ENCODE assay signal across 29 cellular contexts in the genomic region with DNA sequence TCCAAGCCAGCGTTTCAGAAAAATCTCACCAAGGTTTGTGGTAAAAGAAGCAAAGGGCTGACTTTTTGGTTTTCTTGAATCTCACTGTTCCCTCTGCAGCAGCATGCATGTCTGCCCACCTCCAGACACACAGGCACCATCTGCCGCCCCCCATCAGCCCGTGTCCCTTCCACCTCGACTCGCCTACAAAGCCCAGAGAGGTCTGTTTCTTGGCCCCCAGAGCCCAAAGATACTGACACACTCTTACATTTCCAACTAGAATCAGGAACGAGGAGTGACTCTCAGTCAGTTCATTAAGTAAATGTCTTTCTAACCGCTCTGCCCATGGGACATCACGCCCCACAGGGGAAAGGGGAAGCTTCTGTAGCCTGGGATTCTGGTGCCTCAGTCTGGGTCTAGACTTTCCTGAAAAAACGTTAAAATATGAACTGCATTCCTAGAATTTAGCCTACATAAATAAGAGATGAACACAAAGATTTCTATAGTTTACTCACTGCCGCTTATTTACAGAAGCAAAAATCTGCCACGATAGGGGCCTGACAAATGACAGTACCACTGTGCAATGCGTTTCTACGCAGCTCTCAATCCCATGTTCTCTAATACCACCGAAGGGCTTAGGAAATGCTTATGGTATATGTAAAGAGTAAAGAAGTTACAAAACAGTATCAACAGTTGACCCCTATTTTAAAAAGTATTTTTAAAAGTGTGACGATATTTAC. TPM values are rescaled to one million over a fixed set of nuclear protein-coding genes. Genes with fewer than 3 reads are reported as not detected.
DNase-seq lines count a peak whose midpoint lies in the region; ATAC-seq and TF ChIP-seq lines count a peak whose summit lies in the region.
"Had no signal": no experiment of that assay in that cellular context is flagged by ENCODE, and none has a peak within 500 bp of the region (broad histone marks: within the 10 kb centered on the region; RNA-seq: fewer than 3 reads in every experiment).

No MANE protein-coding gene starts in this region.

- CTCF ChIA-PET in HCT116 (lab: Charles Lee), result interaction anchor here (1.0 to 1.8 kb wide), 5 partner anchors 12 to 172 kb away, joined by 3 to 10 read pairs (median 3); no protein-coding TSS in a partner anchor
- CTCF ChIA-PET in PC-9 (lab: Charles Lee), result interaction anchor here (0.5 kb wide), 3 partner anchors 29 to 497 kb away, joined by 3 to 11 read pairs (median 3); no protein-coding TSS in a partner anchor

- H3K9me3 Mint-ChIP-seq in glutamatergic neuron (ENCODE audit: unreplicated experiment), result peaks cover 8% of the 10 kb centered on the region
- H3K9me3 Mint-ChIP-seq: activated CD8-positive, alpha-beta T cell treated with anti-CD3 and anti-CD28 coated beads for 36 hours; activated naive CD4-positive, alpha-beta T cell treated with anti-CD3 and anti-CD28 coated beads, Interleukin-2, amount 50 U/mL, for 24 hours; GM23338; memory B cell; stimulated activated naive CD8-positive, alpha-beta T cell treated with anti-CD3 and anti-CD28 coated beads, Interleukin-15, amount 100 ng/mL, for 72 hours; T-helper 2 cell treated with Interferon-gamma antibody and Interleukin-4, amounts not matched to agents 5 μg/mL and 100 μg/mL, for 36 hours had no signal

- POLR2A ChIA-PET in HCT116 (lab: Charles Lee) (interaction anchor here (1.3 kb wide), 1 partner anchor 16 kb away, joined by 3 read pairs; no protein-coding TSS in a partner anchor), PC-9 (lab: Charles Lee; ENCODE audit: unreplicated experiment) (no interaction called here)

- H3K9ac ChIP-seq in HCT116 (ENCODE audit: low read length), result no peak overlapping the region

- H3K9me3 ChIP-seq in HCT116 (ENCODE audit: control insufficient read depth in 1 of 2, insufficient read depth in 1 of 2, low read depth in 1 of 2, low read length in 2 of 2), result no peaks in the 10 kb centered on the region
- no peaks in the 10 kb centered on the region for H3K9me3 ChIP-seq in PC-9 (ENCODE audit: insufficient read depth, low read depth)
- H3K9me3 ChIP-seq in thoracic aorta, result no peaks in the 10 kb centered on the region
- H3K9me3 ChIP-seq: breast epithelium, left lung, right lobe of liver had no signal

- BruUV-seq in HCT116 (replicated peaks; lab: Mats Ljungman, UMichigan) (no TSS peak), PC-9 (replicated peaks; lab: Mats Ljungman, UMichigan) (no TSS peak)

- RAD21 ChIA-PET in HCT116 (lab: Charles Lee; ENCODE audit: low non-redundant PET in 1 of 2, low total read pairs in 2 of 2, uncharacterized antibody in 2 of 2, unreplicated experiment in 2 of 2), result no interaction called here

- H3K4me1 ChIP-seq in HCT116 (ENCODE audit: control insufficient read depth in 1 of 2, insufficient read depth in 2 of 2, low read length in 2 of 2) (peaks cover 24 to 34% of the 10 kb centered on the region in 2 experiments), PC-9 (replicated peaks; ENCODE audit: insufficient read depth) (peaks cover 11% of the 10 kb centered on the region), thoracic aorta (ENCODE audit: control insufficient read depth in 1 of 2, low read depth in 2 of 2) (peaks cover 6 to 40% of the 10 kb centered on the region in 2 donors)
- H3K4me1 ChIP-seq: breast epithelium, right lobe of liver had no signal

- no peak for TF ChIP-seq POLR2A in HCT116 (IDR thresholded peaks at IDR 0.05; ENCODE audit: borderline replicate concordance, extremely low read depth, insufficient read depth, insufficient read length)

- peak overlapping the region; percentile 84 for H3K4me3 Mint-ChIP-seq in glutamatergic neuron (ENCODE audit: unreplicated experiment)
- H3K4me3 Mint-ChIP-seq: activated CD8-positive, alpha-beta T cell treated with anti-CD3 and anti-CD28 coated beads for 36 hours; activated naive CD4-positive, alpha-beta T cell treated with anti-CD3 and anti-CD28 coated beads, Interleukin-2, amount 50 U/mL, for 24 hours; GM23338; memory B cell; stimulated activated naive CD8-positive, alpha-beta T cell treated with anti-CD3 and anti-CD28 coated beads, Interleukin-15, amount 100 ng/mL, for 72 hours; T-helper 2 cell treated with Interferon-gamma antibody and Interleukin-4, amounts not matched to agents 5 μg/mL and 100 μg/mL, for 36 hours had no signal

- TF ChIP-seq RAD21 in HCT116 (IDR thresholded peaks at IDR 0.05; ENCODE audit: low read depth), result no peak

- intact Hi-C loops in HCT116 (cut with micrococcal nuclease), result loop anchor here (1.0 to 10.0 kb wide), 3 partner anchors 142 to 291 kb away; no protein-coding TSS in a partner anchor
- intact Hi-C loops in PC-9 (cut with micrococcal nuclease; ENCODE audit: unreplicated experiment), result loop anchor here (2.0 to 10.0 kb wide), 4 partner anchors 189 to 613 kb away; a partner anchor contains a TSS

- H3K36me3 ChIP-seq in HCT116 (ENCODE audit: control insufficient read depth in 1 of 2, insufficient read depth in 2 of 2, low read length in 2 of 2) (no peaks in the 10 kb centered on the region), PC-9 (ENCODE audit: low read depth) (no peaks in the 10 kb centered on the region), thoracic aorta (no peaks in the 10 kb centered on the region)
- H3K36me3 ChIP-seq: breast epithelium, left lung, right lobe of liver had no signal

- no peak for TF ChIP-seq CTCF in HCT116 (IDR thresholded peaks at IDR 0.05 in 2 of 3, conservative IDR thresholded peaks at IDR 0.05 in 1 of 3; ENCODE audit: borderline replicate concordance in 1 of 3, insufficient read depth in 1 of 3, low read depth in 2 of 3, low read length in 2 of 3)
- TF ChIP-seq CTCF in PC-9 (conservative IDR thresholded peaks at IDR 0.05), result no peak; the same call in 1 of the 2 replicates
- no peak for TF ChIP-seq CTCF in glutamatergic neuron (IDR thresholded peaks at IDR 0.05; ENCODE audit: partially characterized antibody, unreplicated experiment)
- no peak for TF ChIP-seq CTCF in thoracic aorta (IDR thresholded peaks at IDR 0.05)
- no peak for TF ChIP-seq CTCF in omental fat pad (IDR thresholded peaks at IDR 0.05)

- H3K4me3 ChIP-seq in HCT116 (replicated peaks in 1 of 2; ENCODE audit: low read depth in 1 of 2, low read length in 2 of 2) (no peak overlapping the region), PC-9 (no peak overlapping the region), thoracic aorta (no peak overlapping the region)
- H3K4me3 ChIP-seq: breast epithelium, GM23338, left lung, right lobe of liver, SK-N-MC had no signal

- peaks cover 7% of the 10 kb centered on the region for H3K27me3 Mint-ChIP-seq in glutamatergic neuron (ENCODE audit: unreplicated experiment)
- H3K27me3 Mint-ChIP-seq: activated CD8-positive, alpha-beta T cell treated with anti-CD3 and anti-CD28 coated beads for 36 hours; activated naive CD4-positive, alpha-beta T cell treated with anti-CD3 and anti-CD28 coated beads, Interleukin-2, amount 50 U/mL, for 24 hours; stimulated activated naive CD8-positive, alpha-beta T cell treated with anti-CD3 and anti-CD28 coated beads, Interleukin-15, amount 100 ng/mL, for 72 hours had no signal

- H2AFZ ChIP-seq in HCT116 (ENCODE audit: low read depth, low read length, poor library complexity, severe bottlenecking), result peak overlapping the region; percentile 65
- H2AFZ ChIP-seq in PC-9, result no peak overlapping the region
- H2AFZ ChIP-seq: GM23338 had no signal

- ATAC-seq in HCT116 (no peak), thoracic aorta (ENCODE audit: insufficient number of reproducible peaks, low FRiP score, low read depth) (no peak), omental fat pad (ENCODE audit: low FRiP score) (no peak), GM19463 (IDR thresholded peaks at IDR 0.05; ENCODE audit: unreplicated experiment) (no peak)
- ATAC-seq: activated CD8-positive, alpha-beta T cell treated with anti-CD3 and anti-CD28 coated beads for 36 hours; stimulated activated naive CD8-positive, alpha-beta T cell treated with anti-CD3 and anti-CD28 coated beads, Interleukin-15, amount 100 ng/mL, for 72 hours had no signal

- H3K27ac ChIP-seq in HCT116 (ENCODE audit: low read depth, low read length) (no peak overlapping the region), PC-9 (no peak overlapping the region), thoracic aorta (peak overlapping the region; percentile 66 to 88)
- H3K27ac ChIP-seq: breast epithelium, C4-2B, right lobe of liver, SK-N-MC had no signal

- H3K79me2 ChIP-seq in HCT116 (ENCODE audit: insufficient read depth, low read length), result no peaks in the 10 kb centered on the region
- no peaks in the 10 kb centered on the region for H3K79me2 ChIP-seq in PC-9 (ENCODE audit: low read depth)

- H3K27ac Mint-ChIP-seq in glutamatergic neuron (ENCODE audit: unreplicated experiment), result peak overlapping the region; percentile 89
- H3K27ac Mint-ChIP-seq: activated CD8-positive, alpha-beta T cell treated with anti-CD3 and anti-CD28 coated beads for 36 hours; activated naive CD4-positive, alpha-beta T cell treated with anti-CD3 and anti-CD28 coated beads, Interleukin-2, amount 50 U/mL, for 24 hours; GM23338; memory B cell; stimulated activated naive CD8-positive, alpha-beta T cell treated with anti-CD3 and anti-CD28 coated beads, Interleukin-15, amount 100 ng/mL, for 72 hours; T-helper 2 cell treated with Interferon-gamma antibody and Interleukin-4, amounts not matched to agents 5 μg/mL and 100 μg/mL, for 36 hours had no signal

- peaks cover 16% of the 10 kb centered on the region for H3K36me3 Mint-ChIP-seq in glutamatergic neuron (ENCODE audit: unreplicated experiment)
- H3K36me3 Mint-ChIP-seq: memory B cell had no signal

- peaks cover 12% of the 10 kb centered on the region; the same call in 1 of the 2 replicates for H3F3A ChIP-seq in PC-9 (ENCODE audit: insufficient read depth, low read depth)

- H3K4me2 ChIP-seq in HCT116 (ENCODE audit: low read length) (peak overlapping the region; percentile 49), PC-9 (peak overlapping the region; percentile 39; the same call in 1 of the 2 replicates)
- H3K4me2 ChIP-seq: GM23338 had no signal

- H3K4me1 Mint-ChIP-seq in glutamatergic neuron (ENCODE audit: low read depth, unreplicated experiment), result peaks cover 28% of the 10 kb centered on the region
- H3K4me1 Mint-ChIP-seq: activated naive CD4-positive, alpha-beta T cell treated with anti-CD3 and anti-CD28 coated beads, Interleukin-2, amount 50 U/mL, for 24 hours had no signal

- H3K9me2 ChIP-seq in HCT116 (ENCODE audit: insufficient read depth), result no peaks in the 10 kb centered on the region
- H3K9me2 ChIP-seq in PC-9 (ENCODE audit: insufficient read depth), result no peaks in the 10 kb centered on the region

- H3K27me3 ChIP-seq in HCT116 (ENCODE audit: insufficient read depth, low read length) (no peaks in the 10 kb centered on the region), PC-9 (ENCODE audit: insufficient read depth, low read depth) (no peaks in the 10 kb centered on the region), thoracic aorta (replicated peaks; ENCODE audit: insufficient read depth) (no peaks in the 10 kb centered on the region)
- H3K27me3 ChIP-seq: breast epithelium, left lung, right lobe of liver had no signal

- no peaks in the 10 kb centered on the region for H4K20me1 ChIP-seq in HCT116 (ENCODE audit: insufficient read depth)
- H4K20me1 ChIP-seq in PC-9 (ENCODE audit: insufficient read depth), result no peaks in the 10 kb centered on the region

- DNase-seq in HCT116 (ENCODE audit: low read depth, low spot score) (no peak), PC-9 (no peak), glutamatergic neuron (peak; percentile 46), thoracic aorta (ENCODE audit: low spot score) (no peak), omental fat pad (ENCODE audit: low spot score) (no peak), hepatic stellate cell (ENCODE audit: low spot score) (no peak)
- DNase-seq: activated CD4-positive, alpha-beta T cell treated with anti-CD3 and anti-CD28 coated beads for 1 hour; activated CD8-positive, alpha-beta T cell treated with anti-CD3 and anti-CD28 coated beads for 36 hours; DND-41; NCI-H146; NCI-H2107; NCI-H446 treated with DMSO at 0.1 percent for 48 hours; right lobe of liver; stimulated activated CD4-positive, alpha-beta T cell treated with anti-CD3 and anti-CD28 coated beads, Interleukin-12 subunit alpha, Interleukin-12 subunit beta, amount 100 ng/mL, for 4 hours; stimulated activated CD4-positive, alpha-beta T cell treated with anti-CD3 and anti-CD28 coated beads, Interleukin-2, amount 100 ng/mL, for 48 hours; stimulated activated naive CD8-positive, alpha-beta T cell treated with anti-CD3 and anti-CD28 coated beads, Interleukin-15, amount 100 ng/mL, for 72 hours had no signal

RNA-seq across cellular contexts. Expression of a gene that starts 4.1 kb away (rescaled TPM):
- total RNA-seq in HCT116 (2021; ENCODE audit: unreplicated experiment), result not detected
- polyA plus RNA-seq in HCT116 (2012), result not detected in 2 replicates
- total RNA-seq in PC-9 (2021), result not detected in 2 replicates
- not detected for total RNA-seq in glutamatergic neuron (ENCODE audit: unreplicated experiment)
- total RNA-seq in thoracic aorta, result not detected
- total RNA-seq in omental fat pad, result not detected
- total RNA-seq: breast epithelium, Calu3, glomerular endothelial cell, GM23338, HT-29, left lung, right lobe of liver had no signal
- polyA plus RNA-seq: GM23338, neural cell had no signal

RNA-seq across cellular contexts. Expression of a gene that starts 19.9 kb away (rescaled TPM):
- total RNA-seq in HCT116 (2021; ENCODE audit: unreplicated experiment) (not detected), PC-9 (2021) (not detected in 2 replicates), glutamatergic neuron (ENCODE audit: unreplicated experiment) (not detected), thoracic aorta (1 to 10 TPM in 1 of 2 donors, not detected in 1; 2.8 TPM), omental fat pad (1 to 10 TPM in 1 of 4 donors, under 1 TPM in 1, not detected in 2; 0.24 to 1.1 TPM)
- not detected in 2 replicates for polyA plus RNA-seq in HCT116 (2012)
- total RNA-seq: Calu3, glomerular endothelial cell, GM23338, HT-29, left lung had no signal
- polyA plus RNA-seq: GM23338 had no signal

RNA-seq across cellular contexts. Expression of a gene that starts 59.5 kb away (rescaled TPM):
- 12.7 TPM for total RNA-seq in HCT116 (2021; ENCODE audit: unreplicated experiment)
- polyA plus RNA-seq in HCT116 (2012), result 2.3 and 3.1 TPM in 2 replicates
- total RNA-seq in PC-9 (2021), result 10.1 and 15.2 TPM in 2 replicates
- total RNA-seq in glutamatergic neuron (ENCODE audit: unreplicated experiment), result 42.4 TPM
- 1 to 10 TPM; 3.7 to 5.9 TPM for total RNA-seq in thoracic aorta
- 10 to 100 TPM in 1 of 4 donors, 1 to 10 TPM in 3; 4.4 to 10.4 (median 5.9) TPM for total RNA-seq in omental fat pad

Comparison
In these comparisons a context has a peak if more than half of its experiments do, and no peak if none do; other contexts are left out.
1. H3K27ac ChIP-seq: peak in thoracic aorta (2 of 2); none in HCT116 (single experiment) and PC-9 (single experiment).